Comparison of ENCODE assay signal across 9 cellular contexts in the genomic region with DNA sequence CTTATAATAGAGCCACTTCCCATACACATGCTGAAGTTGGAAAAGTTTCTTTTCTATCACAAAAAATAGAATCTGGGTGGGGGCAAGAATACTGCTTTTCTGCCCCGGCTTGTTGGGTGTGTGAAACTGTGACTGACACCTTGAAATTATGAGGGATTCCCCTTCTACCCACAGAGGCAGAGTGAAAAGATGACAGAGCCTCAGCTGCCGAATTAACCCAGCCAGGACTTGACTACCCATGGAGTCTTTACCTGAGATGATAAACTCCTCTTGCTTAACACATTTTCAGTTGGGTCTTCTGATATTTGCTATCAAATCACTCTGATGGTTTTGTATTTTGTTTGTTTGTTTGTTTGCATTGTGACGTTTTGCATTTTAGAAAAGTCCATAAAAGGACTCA.
A peak's percentile ranks its signal among the peaks of the same experiment; 100 is the strongest.
DNase-seq lines count a peak whose midpoint lies in the region; ATAC-seq and TF ChIP-seq lines count a peak whose summit lies in the region.
"Had no signal": no experiment of that assay in that cellular context is flagged by ENCODE, and none has a peak within 500 bp of the region (broad histone marks: within the 10 kb centered on the region; RNA-seq: fewer than 3 reads in every experiment).

No MANE protein-coding gene starts in this region.

- in situ Hi-C loops in KBM-7 (cut with MboI; ENCODE audit: low pct_unique_long_range_greater_than_20kb, low sequenced_read_pairs), result no loop called here

- no peak for TF ChIP-seq CTCF in GM12865 (IDR thresholded peaks at IDR 0.05; ENCODE audit: insufficient read depth, low read depth, low read length, missing control alignments)

- peak; percentile 70 for DNase-seq in GM12865 (ENCODE audit: low read depth)
- DNase-seq in KBM-7, result no peak
- DNase-seq in NCI-H446 (lab: John Stamatoyannopoulos, UW), result no peak
- DNase-seq in HT-29 (ENCODE audit: low spot score), result no peak
- no peak for DNase-seq in SHP77 (lab: John Stamatoyannopoulos, UW)

- H3K4me3 ChIP-seq in GM12865 (ENCODE audit: low read depth, low read length), result peak overlapping the region; percentile 43
- H3K4me3 ChIP-seq: suprapubic skin had no signal

- peak; percentile 68 for ATAC-seq in GM19025 (IDR thresholded peaks at IDR 0.05; ENCODE audit: low read depth, unreplicated experiment)
- ATAC-seq in HG02623 (IDR thresholded peaks at IDR 0.05; ENCODE audit: unreplicated experiment), result peak; percentile 77
- peak; percentile 53 for ATAC-seq in HG03469 (IDR thresholded peaks at IDR 0.05; ENCODE audit: unreplicated experiment)
